In the genomic region with DNA sequence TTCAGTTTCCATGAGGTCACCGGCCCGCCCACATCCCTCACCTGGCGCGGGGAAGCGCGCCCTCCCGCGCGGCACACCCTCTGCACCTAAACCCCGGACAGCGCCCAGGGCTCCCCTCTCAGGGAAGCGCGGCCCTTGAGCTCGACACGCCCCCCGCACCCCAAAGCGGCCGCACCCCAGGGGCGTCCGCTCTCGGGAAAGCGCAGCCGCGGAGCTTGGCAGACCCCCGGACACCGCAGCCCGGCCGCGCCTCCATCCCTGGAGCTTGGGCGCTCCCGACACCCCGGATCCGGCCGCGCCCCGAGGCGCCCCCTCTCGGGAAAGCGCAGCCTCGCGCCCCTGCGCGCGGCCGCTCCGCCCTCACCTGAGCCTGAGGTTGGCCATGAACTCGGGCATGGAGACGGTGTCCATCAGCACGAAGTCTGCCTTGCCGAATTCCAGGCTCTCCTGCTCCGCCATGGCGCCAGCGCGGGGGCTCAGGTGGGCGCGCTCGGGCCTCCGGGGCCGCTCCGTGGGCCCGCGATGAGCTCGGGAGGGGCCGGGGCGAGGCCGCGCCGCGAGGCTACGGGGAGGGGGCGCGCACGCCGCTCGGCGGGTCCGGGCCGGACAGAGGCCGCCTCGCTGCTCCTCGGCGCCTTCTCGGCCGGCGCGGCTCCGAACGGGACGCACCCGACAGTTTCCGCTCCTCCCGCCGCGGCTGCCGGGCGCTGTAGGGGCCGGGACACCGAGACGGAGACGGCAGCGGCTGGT, we compare ENCODE assay signal across 1 cellular context.
TF ChIP-seq lines count a peak whose summit lies in the region.

A gene (minus strand): TSS at position 711 of the 750 bp plus-strand sequence. CDS start 252 bp downstream, at position 459.

TF ChIP-seq in HEK293, 187 proteins besides CTCF, POLR2A, EP300 and RAD21 (continued from another document and continues in another):
- TF ChIP-seq, protein P1, sequence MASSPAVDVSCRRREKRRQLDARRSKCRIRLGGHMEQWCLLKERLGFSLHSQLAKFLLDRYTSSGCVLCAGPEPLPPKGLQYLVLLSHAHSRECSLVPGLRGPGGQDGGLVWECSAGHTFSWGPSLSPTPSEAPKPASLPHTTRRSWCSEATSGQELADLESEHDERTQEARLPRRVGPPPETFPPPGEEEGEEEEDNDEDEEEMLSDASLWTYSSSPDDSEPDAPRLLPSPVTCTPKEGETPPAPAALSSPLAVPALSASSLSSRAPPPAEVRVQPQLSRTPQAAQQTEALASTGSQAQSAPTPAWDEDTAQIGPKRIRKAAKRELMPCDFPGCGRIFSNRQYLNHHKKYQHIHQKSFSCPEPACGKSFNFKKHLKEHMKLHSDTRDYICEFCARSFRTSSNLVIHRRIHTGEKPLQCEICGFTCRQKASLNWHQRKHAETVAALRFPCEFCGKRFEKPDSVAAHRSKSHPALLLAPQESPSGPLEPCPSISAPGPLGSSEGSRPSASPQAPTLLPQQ (tag by site-specific recombination; IDR thresholded peaks at IDR 0.05): no peak
- peak; percentile 84 for TF ChIP-seq ZFHX2 (tag by site-specific recombination; conservative IDR thresholded peaks at IDR 0.05)
- TF ChIP-seq, protein P2, sequence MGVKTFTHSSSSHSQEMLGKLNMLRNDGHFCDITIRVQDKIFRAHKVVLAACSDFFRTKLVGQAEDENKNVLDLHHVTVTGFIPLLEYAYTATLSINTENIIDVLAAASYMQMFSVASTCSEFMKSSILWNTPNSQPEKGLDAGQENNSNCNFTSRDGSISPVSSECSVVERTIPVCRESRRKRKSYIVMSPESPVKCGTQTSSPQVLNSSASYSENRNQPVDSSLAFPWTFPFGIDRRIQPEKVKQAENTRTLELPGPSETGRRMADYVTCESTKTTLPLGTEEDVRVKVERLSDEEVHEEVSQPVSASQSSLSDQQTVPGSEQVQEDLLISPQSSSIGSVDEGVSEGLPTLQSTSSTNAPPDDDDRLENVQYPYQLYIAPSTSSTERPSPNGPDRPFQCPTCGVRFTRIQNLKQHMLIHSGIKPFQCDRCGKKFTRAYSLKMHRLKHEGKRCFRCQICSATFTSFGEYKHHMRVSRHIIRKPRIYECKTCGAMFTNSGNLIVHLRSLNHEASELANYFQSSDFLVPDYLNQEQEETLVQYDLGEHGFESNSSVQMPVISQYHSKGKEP (tag by site-specific recombination; IDR thresholded peaks at IDR 0.05): 0 out of 2 replicates have a peak, but pooled peaks have one; percentile 14
- peak; percentile 86 for TF ChIP-seq ZNF423 (tag by site-specific recombination; IDR thresholded peaks at IDR 0.05)
- peak; percentile 93 for TF ChIP-seq ZNF629 (tag by site-specific recombination; IDR thresholded peaks at IDR 0.05)
- peak; percentile 7; the same call in 1 of the 2 replicates for TF ChIP-seq IKZF3 (tag by site-specific recombination; IDR thresholded peaks at IDR 0.05)
- TF ChIP-seq, protein P3, sequence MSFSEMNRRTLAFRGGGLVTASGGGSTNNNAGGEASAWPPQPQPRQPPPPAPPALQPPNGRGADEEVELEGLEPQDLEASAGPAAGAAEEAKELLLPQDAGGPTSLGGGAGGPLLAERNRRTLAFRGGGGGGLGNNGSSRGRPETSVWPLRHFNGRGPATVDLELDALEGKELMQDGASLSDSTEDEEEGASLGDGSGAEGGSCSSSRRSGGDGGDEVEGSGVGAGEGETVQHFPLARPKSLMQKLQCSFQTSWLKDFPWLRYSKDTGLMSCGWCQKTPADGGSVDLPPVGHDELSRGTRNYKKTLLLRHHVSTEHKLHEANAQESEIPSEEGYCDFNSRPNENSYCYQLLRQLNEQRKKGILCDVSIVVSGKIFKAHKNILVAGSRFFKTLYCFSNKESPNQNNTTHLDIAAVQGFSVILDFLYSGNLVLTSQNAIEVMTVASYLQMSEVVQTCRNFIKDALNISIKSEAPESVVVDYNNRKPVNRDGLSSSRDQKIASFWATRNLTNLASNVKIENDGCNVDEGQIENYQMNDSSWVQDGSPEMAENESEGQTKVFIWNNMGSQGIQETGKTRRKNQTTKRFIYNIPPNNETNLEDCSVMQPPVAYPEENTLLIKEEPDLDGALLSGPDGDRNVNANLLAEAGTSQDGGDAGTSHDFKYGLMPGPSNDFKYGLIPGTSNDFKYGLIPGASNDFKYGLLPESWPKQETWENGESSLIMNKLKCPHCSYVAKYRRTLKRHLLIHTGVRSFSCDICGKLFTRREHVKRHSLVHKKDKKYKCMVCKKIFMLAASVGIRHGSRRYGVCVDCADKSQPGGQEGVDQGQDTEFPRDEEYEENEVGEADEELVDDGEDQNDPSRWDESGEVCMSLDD (tag by site-specific recombination; IDR thresholded peaks at IDR 0.05): peak; percentile 98
- TF ChIP-seq, protein P4, sequence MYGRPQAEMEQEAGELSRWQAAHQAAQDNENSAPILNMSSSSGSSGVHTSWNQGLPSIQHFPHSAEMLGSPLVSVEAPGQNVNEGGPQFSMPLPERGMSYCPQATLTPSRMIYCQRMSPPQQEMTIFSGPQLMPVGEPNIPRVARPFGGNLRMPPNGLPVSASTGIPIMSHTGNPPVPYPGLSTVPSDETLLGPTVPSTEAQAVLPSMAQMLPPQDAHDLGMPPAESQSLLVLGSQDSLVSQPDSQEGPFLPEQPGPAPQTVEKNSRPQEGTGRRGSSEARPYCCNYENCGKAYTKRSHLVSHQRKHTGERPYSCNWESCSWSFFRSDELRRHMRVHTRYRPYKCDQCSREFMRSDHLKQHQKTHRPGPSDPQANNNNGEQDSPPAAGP (tag by site-specific recombination; IDR thresholded peaks at IDR 0.05): peak; percentile 84; the same call in 1 of the 2 replicates
- TF ChIP-seq, protein P5, sequence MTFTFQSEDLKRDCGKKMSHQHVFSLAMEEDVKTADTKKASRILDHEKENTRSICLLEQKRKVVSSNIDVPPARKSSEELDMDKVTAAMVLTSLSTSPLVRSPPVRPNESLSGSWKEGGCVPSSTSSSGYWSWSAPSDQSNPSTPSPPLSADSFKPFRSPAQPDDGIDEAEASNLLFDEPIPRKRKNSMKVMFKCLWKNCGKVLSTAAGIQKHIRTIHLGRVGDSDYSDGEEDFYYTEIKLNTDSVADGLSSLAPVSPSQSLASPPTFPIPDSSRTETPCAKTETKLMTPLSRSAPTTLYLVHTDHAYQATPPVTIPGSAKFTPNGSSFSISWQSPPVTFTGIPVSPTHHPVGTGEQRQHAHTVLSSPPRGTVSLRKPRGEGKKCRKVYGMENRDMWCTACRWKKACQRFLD (tag by site-specific recombination; IDR thresholded peaks at IDR 0.05): no peak
- TF ChIP-seq ZNF626 (tag by site-specific recombination; IDR thresholded peaks at IDR 0.05): no peak; the same call in 1 of the 2 replicates
- TF ChIP-seq ZSCAN16 (tag by site-specific recombination; IDR thresholded peaks at IDR 0.05): no peak
- TF ChIP-seq ZNF600 (tag by site-specific recombination; IDR thresholded peaks at IDR 0.05): 0 out of 2 replicates have a peak, but pooled peaks have one; percentile 47
- TF ChIP-seq, protein P6, sequence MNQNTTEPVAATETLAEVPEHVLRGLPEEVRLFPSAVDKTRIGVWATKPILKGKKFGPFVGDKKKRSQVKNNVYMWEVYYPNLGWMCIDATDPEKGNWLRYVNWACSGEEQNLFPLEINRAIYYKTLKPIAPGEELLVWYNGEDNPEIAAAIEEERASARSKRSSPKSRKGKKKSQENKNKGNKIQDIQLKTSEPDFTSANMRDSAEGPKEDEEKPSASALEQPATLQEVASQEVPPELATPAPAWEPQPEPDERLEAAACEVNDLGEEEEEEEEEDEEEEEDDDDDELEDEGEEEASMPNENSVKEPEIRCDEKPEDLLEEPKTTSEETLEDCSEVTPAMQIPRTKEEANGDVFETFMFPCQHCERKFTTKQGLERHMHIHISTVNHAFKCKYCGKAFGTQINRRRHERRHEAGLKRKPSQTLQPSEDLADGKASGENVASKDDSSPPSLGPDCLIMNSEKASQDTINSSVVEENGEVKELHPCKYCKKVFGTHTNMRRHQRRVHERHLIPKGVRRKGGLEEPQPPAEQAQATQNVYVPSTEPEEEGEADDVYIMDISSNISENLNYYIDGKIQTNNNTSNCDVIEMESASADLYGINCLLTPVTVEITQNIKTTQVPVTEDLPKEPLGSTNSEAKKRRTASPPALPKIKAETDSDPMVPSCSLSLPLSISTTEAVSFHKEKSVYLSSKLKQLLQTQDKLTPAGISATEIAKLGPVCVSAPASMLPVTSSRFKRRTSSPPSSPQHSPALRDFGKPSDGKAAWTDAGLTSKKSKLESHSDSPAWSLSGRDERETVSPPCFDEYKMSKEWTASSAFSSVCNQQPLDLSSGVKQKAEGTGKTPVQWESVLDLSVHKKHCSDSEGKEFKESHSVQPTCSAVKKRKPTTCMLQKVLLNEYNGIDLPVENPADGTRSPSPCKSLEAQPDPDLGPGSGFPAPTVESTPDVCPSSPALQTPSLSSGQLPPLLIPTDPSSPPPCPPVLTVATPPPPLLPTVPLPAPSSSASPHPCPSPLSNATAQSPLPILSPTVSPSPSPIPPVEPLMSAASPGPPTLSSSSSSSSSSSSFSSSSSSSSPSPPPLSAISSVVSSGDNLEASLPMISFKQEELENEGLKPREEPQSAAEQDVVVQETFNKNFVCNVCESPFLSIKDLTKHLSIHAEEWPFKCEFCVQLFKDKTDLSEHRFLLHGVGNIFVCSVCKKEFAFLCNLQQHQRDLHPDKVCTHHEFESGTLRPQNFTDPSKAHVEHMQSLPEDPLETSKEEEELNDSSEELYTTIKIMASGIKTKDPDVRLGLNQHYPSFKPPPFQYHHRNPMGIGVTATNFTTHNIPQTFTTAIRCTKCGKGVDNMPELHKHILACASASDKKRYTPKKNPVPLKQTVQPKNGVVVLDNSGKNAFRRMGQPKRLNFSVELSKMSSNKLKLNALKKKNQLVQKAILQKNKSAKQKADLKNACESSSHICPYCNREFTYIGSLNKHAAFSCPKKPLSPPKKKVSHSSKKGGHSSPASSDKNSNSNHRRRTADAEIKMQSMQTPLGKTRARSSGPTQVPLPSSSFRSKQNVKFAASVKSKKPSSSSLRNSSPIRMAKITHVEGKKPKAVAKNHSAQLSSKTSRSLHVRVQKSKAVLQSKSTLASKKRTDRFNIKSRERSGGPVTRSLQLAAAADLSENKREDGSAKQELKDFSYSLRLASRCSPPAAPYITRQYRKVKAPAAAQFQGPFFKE (tag by site-specific recombination; IDR thresholded peaks at IDR 0.05; ENCODE audit: borderline replicate concordance): no peak
- TF ChIP-seq GLIS2 (tag by site-specific recombination; IDR thresholded peaks at IDR 0.05): peak; percentile 97
- TF ChIP-seq ZNF394 (tag by site-specific recombination; IDR thresholded peaks at IDR 0.05; ENCODE audit: borderline replicate concordance): no peak
- TF ChIP-seq, protein P7, sequence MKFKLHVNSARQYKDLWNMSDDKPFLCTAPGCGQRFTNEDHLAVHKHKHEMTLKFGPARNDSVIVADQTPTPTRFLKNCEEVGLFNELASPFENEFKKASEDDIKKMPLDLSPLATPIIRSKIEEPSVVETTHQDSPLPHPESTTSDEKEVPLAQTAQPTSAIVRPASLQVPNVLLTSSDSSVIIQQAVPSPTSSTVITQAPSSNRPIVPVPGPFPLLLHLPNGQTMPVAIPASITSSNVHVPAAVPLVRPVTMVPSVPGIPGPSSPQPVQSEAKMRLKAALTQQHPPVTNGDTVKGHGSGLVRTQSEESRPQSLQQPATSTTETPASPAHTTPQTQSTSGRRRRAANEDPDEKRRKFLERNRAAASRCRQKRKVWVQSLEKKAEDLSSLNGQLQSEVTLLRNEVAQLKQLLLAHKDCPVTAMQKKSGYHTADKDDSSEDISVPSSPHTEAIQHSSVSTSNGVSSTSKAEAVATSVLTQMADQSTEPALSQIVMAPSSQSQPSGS (tag by site-specific recombination; IDR thresholded peaks at IDR 0.05; ENCODE audit: low read depth): peak; percentile 66
- no peak for TF ChIP-seq ZNF501 (tag by site-specific recombination; IDR thresholded peaks at IDR 0.05)
- TF ChIP-seq, protein P8, sequence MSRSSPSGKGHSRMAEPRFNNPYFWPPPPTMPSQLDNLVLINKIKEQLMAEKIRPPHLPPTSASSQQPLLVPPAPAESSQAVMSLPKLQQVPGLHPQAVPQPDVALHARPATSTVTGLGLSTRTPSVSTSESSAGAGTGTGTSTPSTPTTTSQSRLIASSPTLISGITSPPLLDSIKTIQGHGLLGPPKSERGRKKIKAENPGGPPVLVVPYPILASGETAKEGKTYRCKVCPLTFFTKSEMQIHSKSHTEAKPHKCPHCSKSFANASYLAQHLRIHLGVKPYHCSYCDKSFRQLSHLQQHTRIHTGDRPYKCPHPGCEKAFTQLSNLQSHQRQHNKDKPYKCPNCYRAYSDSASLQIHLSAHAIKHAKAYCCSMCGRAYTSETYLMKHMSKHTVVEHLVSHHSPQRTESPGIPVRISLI (tag by site-specific recombination; IDR thresholded peaks at IDR 0.05): no peak
- peak; percentile 86 for TF ChIP-seq ZBTB8A (tag by site-specific recombination; IDR thresholded peaks at IDR 0.05)
- TF ChIP-seq, protein P9, sequence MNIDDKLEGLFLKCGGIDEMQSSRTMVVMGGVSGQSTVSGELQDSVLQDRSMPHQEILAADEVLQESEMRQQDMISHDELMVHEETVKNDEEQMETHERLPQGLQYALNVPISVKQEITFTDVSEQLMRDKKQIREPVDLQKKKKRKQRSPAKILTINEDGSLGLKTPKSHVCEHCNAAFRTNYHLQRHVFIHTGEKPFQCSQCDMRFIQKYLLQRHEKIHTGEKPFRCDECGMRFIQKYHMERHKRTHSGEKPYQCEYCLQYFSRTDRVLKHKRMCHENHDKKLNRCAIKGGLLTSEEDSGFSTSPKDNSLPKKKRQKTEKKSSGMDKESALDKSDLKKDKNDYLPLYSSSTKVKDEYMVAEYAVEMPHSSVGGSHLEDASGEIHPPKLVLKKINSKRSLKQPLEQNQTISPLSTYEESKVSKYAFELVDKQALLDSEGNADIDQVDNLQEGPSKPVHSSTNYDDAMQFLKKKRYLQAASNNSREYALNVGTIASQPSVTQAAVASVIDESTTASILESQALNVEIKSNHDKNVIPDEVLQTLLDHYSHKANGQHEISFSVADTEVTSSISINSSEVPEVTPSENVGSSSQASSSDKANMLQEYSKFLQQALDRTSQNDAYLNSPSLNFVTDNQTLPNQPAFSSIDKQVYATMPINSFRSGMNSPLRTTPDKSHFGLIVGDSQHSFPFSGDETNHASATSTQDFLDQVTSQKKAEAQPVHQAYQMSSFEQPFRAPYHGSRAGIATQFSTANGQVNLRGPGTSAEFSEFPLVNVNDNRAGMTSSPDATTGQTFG (tag by site-specific recombination; IDR thresholded peaks at IDR 0.05; ENCODE audit: borderline replicate concordance): no peak
- TF ChIP-seq ZNF221 (tag by site-specific recombination; IDR thresholded peaks at IDR 0.05; ENCODE audit: borderline replicate concordance): no peak
- TF ChIP-seq ZNF138 (tag by site-specific recombination; IDR thresholded peaks at IDR 0.05; ENCODE audit: borderline replicate concordance): no peak
- no peak for TF ChIP-seq ZFP69B (tag by site-specific recombination; IDR thresholded peaks at IDR 0.05)
- peak; percentile 81; the same call in 1 of the 2 replicates for TF ChIP-seq SP7 (tag by site-specific recombination; IDR thresholded peaks at IDR 0.05)
- peak; percentile 74 for TF ChIP-seq SP3 (tag by site-specific recombination; IDR thresholded peaks at IDR 0.05)
- TF ChIP-seq, protein P10, sequence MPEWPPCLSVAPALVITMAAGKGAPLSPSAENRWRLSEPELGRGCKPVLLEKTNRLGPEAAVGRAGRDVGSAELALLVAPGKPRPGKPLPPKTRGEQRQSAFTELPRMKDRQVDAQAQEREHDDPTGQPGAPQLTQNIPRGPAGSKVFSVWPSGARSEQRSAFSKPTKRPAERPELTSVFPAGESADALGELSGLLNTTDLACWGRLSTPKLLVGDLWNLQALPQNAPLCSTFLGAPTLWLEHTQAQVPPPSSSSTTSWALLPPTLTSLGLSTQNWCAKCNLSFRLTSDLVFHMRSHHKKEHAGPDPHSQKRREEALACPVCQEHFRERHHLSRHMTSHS (tag by site-specific recombination; IDR thresholded peaks at IDR 0.05): no peak
- no peak for TF ChIP-seq ZNF561 (tag by site-specific recombination; IDR thresholded peaks at IDR 0.05; ENCODE audit: borderline replicate concordance)
